Comparison of ENCODE assay signal across 25 cellular contexts in genomic region chr15:95712785-95713184, GRCh38.
"Had no signal": no experiment of that assay in that cellular context is flagged by ENCODE, and none has a peak within 500 bp of the region (broad histone marks: within the 10 kb centered on the region; RNA-seq: fewer than 3 reads in every experiment).

No MANE protein-coding gene starts in this region.

- H3K9ac ChIP-seq: neural progenitor cell had no signal

- ATAC-seq: activated CD8-positive, alpha-beta memory T cell treated with anti-CD3 and anti-CD28 coated beads, Interleukin-2, amount 10 ng/mL, durations not matched to agents 7 days and 5 days; body of pancreas; gastroesophageal sphincter; heart left ventricle; left ventricle myocardium superior; psoas muscle; right cardiac atrium; stimulated activated memory B cell treated with anti-CD40 and anti-IgM and Interleukin-4, amounts not matched to agents 10 μg/mL and 1 μg/mL and 100 μg/mL, for 72 hours had no signal

- H3K4me1 ChIP-seq: body of pancreas, heart left ventricle, psoas muscle, testis, upper lobe of left lung had no signal

- H3K36me3 ChIP-seq: gastroesophageal sphincter, heart left ventricle, neural progenitor cell, upper lobe of left lung had no signal

- H3K4me1 Mint-ChIP-seq: activated CD4-positive, alpha-beta memory T cell treated with anti-CD3 and anti-CD28 coated beads, Interleukin-2, amount 10 ng/mL, durations not matched to agents 7 days and 5 days; activated CD8-positive, alpha-beta memory T cell treated with anti-CD3 and anti-CD28 coated beads, Interleukin-2, amount 10 ng/mL, durations not matched to agents 7 days and 5 days; immature natural killer cell; memory B cell; naive B cell; stimulated activated memory B cell treated with anti-CD40 and anti-IgM and Interleukin-4, amounts not matched to agents 10 μg/mL and 1 μg/mL and 100 μg/mL, for 72 hours had no signal

- H3K9me3 ChIP-seq: body of pancreas, gastroesophageal sphincter, heart left ventricle, psoas muscle, testis, upper lobe of left lung had no signal

- H2AFZ ChIP-seq: neural progenitor cell had no signal

- H3K4me2 ChIP-seq: neural progenitor cell, smooth muscle cell had no signal

- FAIRE-seq: colon had no signal

- H3K9me3 Mint-ChIP-seq: neural progenitor cell had no signal

- H3K27me3 Mint-ChIP-seq: activated CD4-positive, alpha-beta memory T cell treated with anti-CD3 and anti-CD28 coated beads, Interleukin-2, amount 10 ng/mL, durations not matched to agents 7 days and 5 days; activated CD8-positive, alpha-beta memory T cell treated with anti-CD3 and anti-CD28 coated beads, Interleukin-2, amount 10 ng/mL, durations not matched to agents 7 days and 5 days; memory B cell; naive B cell; stimulated activated memory B cell treated with anti-CD40 and anti-IgM and Interleukin-4, amounts not matched to agents 10 μg/mL and 1 μg/mL and 100 μg/mL, for 72 hours had no signal

- H3K27me3 ChIP-seq: dorsolateral prefrontal cortex, gastroesophageal sphincter, heart left ventricle, neural progenitor cell, testis, upper lobe of left lung had no signal

- H3K4me3 Mint-ChIP-seq: activated CD4-positive, alpha-beta memory T cell treated with anti-CD3 and anti-CD28 coated beads, Interleukin-2, amount 10 ng/mL, durations not matched to agents 7 days and 5 days; activated CD8-positive, alpha-beta memory T cell treated with anti-CD3 and anti-CD28 coated beads, Interleukin-2, amount 10 ng/mL, durations not matched to agents 7 days and 5 days; activated naive CD8-positive, alpha-beta T cell; immature natural killer cell; memory B cell; naive B cell; neural progenitor cell; stimulated activated memory B cell treated with anti-CD40 and anti-IgM and Interleukin-4, amounts not matched to agents 10 μg/mL and 1 μg/mL and 100 μg/mL, for 72 hours had no signal

- H3K36me3 Mint-ChIP-seq: activated CD8-positive, alpha-beta memory T cell treated with anti-CD3 and anti-CD28 coated beads, Interleukin-2, amount 10 ng/mL, durations not matched to agents 7 days and 5 days; activated naive CD8-positive, alpha-beta T cell; memory B cell; naive B cell; neural progenitor cell; stimulated activated memory B cell treated with anti-CD40 and anti-IgM and Interleukin-4, amounts not matched to agents 10 μg/mL and 1 μg/mL and 100 μg/mL, for 72 hours had no signal

- H3K4me3 ChIP-seq: body of pancreas, dorsolateral prefrontal cortex, gastroesophageal sphincter, heart left ventricle, neural progenitor cell, psoas muscle, smooth muscle cell, testis, upper lobe of left lung had no signal

- DNase-seq: activated CD4-positive, alpha-beta memory T cell treated with anti-CD3 and anti-CD28 coated beads, Interleukin-2, amount 10 ng/mL, durations not matched to agents 7 days and 5 days; activated CD4-positive, alpha-beta T cell treated with anti-CD3 and anti-CD28 coated beads for 48 hours; activated CD4-positive, CD25-positive, alpha-beta regulatory T cell; activated CD8-positive, alpha-beta memory T cell treated with anti-CD3 and anti-CD28 coated beads, Interleukin-2, amount 10 ng/mL, durations not matched to agents 7 days and 5 days; body of pancreas; caudate nucleus; dorsolateral prefrontal cortex; heart left ventricle; immature natural killer cell; left ventricle myocardium superior; naive B cell; psoas muscle; right cardiac atrium; stimulated activated CD4-positive, alpha-beta T cell treated with anti-CD3 and anti-CD28 coated beads, Interleukin-4, amount 100 ng/mL, for 1 hour; T1000; testis; upper lobe of left lung had no signal

- H3K27ac ChIP-seq: body of pancreas, dorsolateral prefrontal cortex, epithelial cell of prostate, heart left ventricle, neural progenitor cell, psoas muscle, upper lobe of left lung had no signal

- H3K27ac Mint-ChIP-seq: activated CD4-positive, alpha-beta memory T cell treated with anti-CD3 and anti-CD28 coated beads, Interleukin-2, amount 10 ng/mL, durations not matched to agents 7 days and 5 days; activated CD8-positive, alpha-beta memory T cell treated with anti-CD3 and anti-CD28 coated beads, Interleukin-2, amount 10 ng/mL, durations not matched to agents 7 days and 5 days; activated naive CD8-positive, alpha-beta T cell; immature natural killer cell; memory B cell; naive B cell; neural progenitor cell; stimulated activated memory B cell treated with anti-CD40 and anti-IgM and Interleukin-4, amounts not matched to agents 10 μg/mL and 1 μg/mL and 100 μg/mL, for 72 hours had no signal
